In the genomic region with DNA sequence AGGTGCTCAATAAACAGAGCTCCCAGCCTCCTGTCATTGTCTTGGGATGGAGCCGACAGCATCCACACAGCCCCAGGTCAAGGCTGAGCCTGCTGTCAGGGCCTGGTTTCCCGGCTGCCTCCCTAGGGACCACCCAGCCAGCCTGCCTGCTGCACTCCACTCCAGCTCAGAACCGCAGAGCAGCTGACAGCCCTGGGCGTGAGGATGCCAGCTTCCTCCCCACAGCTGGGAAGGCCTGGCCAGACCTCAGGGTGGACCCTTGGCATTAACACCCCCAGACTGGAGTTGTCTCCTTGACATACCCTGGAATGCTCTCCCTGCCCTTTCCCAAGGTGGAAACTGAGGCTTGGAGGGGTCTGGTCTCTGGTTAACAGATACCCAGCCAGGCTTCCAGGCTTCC, we compare ENCODE assay signal across 1 cellular context.
TF ChIP-seq lines count a peak whose summit lies in the region.

No MANE protein-coding gene starts in this region.

TF ChIP-seq in H1, 55 proteins besides CTCF, POLR2A, EP300 and RAD21 (continued from another document):
- TF ChIP-seq, protein P1, sequence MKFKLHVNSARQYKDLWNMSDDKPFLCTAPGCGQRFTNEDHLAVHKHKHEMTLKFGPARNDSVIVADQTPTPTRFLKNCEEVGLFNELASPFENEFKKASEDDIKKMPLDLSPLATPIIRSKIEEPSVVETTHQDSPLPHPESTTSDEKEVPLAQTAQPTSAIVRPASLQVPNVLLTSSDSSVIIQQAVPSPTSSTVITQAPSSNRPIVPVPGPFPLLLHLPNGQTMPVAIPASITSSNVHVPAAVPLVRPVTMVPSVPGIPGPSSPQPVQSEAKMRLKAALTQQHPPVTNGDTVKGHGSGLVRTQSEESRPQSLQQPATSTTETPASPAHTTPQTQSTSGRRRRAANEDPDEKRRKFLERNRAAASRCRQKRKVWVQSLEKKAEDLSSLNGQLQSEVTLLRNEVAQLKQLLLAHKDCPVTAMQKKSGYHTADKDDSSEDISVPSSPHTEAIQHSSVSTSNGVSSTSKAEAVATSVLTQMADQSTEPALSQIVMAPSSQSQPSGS (IDR thresholded peaks at IDR 0.05; ENCODE audit: low read length): no peak
- no peak for TF ChIP-seq KDM4A (IDR thresholded peaks at IDR 0.05; ENCODE audit: low read depth, low read length, severe bottlenecking)
- TF ChIP-seq YY1 (IDR thresholded peaks at IDR 0.05; ENCODE audit: low read depth, low read length): no peak
- TF ChIP-seq TBP (IDR thresholded peaks at IDR 0.05; ENCODE audit: low read depth, low read length): no peak
- no peak for TF ChIP-seq JUND (IDR thresholded peaks at IDR 0.05; ENCODE audit: low read length)
- TF ChIP-seq RBBP5 (IDR thresholded peaks at IDR 0.05; ENCODE audit: borderline replicate concordance, low read depth, low read length): no peak
- TF ChIP-seq, protein P2, sequence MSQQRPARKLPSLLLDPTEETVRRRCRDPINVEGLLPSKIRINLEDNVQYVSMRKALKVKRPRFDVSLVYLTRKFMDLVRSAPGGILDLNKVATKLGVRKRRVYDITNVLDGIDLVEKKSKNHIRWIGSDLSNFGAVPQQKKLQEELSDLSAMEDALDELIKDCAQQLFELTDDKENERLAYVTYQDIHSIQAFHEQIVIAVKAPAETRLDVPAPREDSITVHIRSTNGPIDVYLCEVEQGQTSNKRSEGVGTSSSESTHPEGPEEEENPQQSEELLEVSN (IDR thresholded peaks at IDR 0.05): no peak
TF ChIP-seq in H1: peak in this region for 0.
